ENCODE assay signal across 19 cellular contexts in the genomic region with DNA sequence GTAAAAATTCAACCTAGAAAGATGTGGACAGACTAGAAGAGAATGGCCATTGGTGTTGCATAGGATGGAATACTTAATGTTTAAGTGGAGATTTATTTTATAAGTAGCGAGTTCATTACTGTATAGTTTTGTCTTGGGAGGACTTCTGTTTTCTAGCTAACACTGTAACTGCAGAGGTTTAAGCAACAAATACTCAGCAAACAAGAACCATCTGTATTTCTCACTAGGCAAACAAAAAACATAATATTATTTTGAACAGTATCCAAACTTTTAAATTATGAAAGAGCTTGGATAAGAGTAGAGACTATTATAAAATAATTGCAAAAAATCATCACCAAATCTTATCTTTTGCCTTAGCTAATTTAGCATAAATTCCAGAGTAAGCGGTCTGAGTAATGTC.
DNase-seq lines count a peak whose midpoint lies in the region; ATAC-seq, FAIRE-seq and TF ChIP-seq lines count a peak whose summit lies in the region.
"Had no signal": no experiment of that assay in that cellular context is flagged by ENCODE, and none has a peak within 500 bp of the region (broad histone marks: within the 10 kb centered on the region; RNA-seq: fewer than 3 reads in every experiment).

No MANE protein-coding gene starts in this region.

- TF ChIP-seq CTCF in OCI-LY3 (IDR thresholded peaks at IDR 0.05; ENCODE audit: low read depth, low read length) (no peak), omental fat pad (IDR thresholded peaks at IDR 0.05) (no peak), coronary artery (IDR thresholded peaks at IDR 0.05) (no peak)

- H3K79me2 ChIP-seq in OCI-LY3 (ENCODE audit: low read length): no peaks in the 10 kb centered on the region

- H3K4me1 ChIP-seq in OCI-LY3 (ENCODE audit: low read length): peaks cover 36% of the 10 kb centered on the region
- H3K4me1 ChIP-seq: BLaER1 treated with 17β-estradiol and CSF1 and Interleukin-3, amounts not matched to agents 10 nM and 100 nM had no signal

- H3K4me2 ChIP-seq in OCI-LY3 (ENCODE audit: low read length): peak overlapping the region; percentile 57
- H3K4me2 ChIP-seq: BLaER1 treated with 17β-estradiol and CSF1 and Interleukin-3, amounts not matched to agents 10 nM and 100 nM had no signal

- no peaks in the 10 kb centered on the region for H3K27me3 ChIP-seq in OCI-LY3 (ENCODE audit: low read depth, low read length)
- H3K27me3 ChIP-seq: BLaER1 treated with 17β-estradiol and CSF1 and Interleukin-3, amounts not matched to agents 10 nM and 100 nM had no signal

- H3K4me3 ChIP-seq in OCI-LY3 (ENCODE audit: low read length) (peak overlapping the region; percentile 27), coronary artery (no peak overlapping the region)
- H3K4me3 ChIP-seq: BLaER1 treated with 17β-estradiol and CSF1 and Interleukin-3, amounts not matched to agents 10 nM and 100 nM; GM12878 had no signal

- FAIRE-seq in endometrium (lab: Jason Lieb, UNC): peak; percentile 83
- FAIRE-seq: GM12878, HepG2, HTR-8/SVneo had no signal

- H3K36me3 ChIP-seq in OCI-LY3 (replicated peaks; ENCODE audit: low read depth, low read length): no peaks in the 10 kb centered on the region
- H3K36me3 ChIP-seq: BLaER1 treated with 17β-estradiol and CSF1 and Interleukin-3, amounts not matched to agents 10 nM and 100 nM had no signal

- ATAC-seq in Right ventricle myocardium inferior (peak; percentile 31), omental fat pad (ENCODE audit: low FRiP score) (peak; percentile 54), HG02840 (IDR thresholded peaks at IDR 0.05; ENCODE audit: low FRiP score, unreplicated experiment) (no peak)
- ATAC-seq: HepG2 had no signal

- DNase-seq in Right ventricle myocardium inferior (ENCODE audit: missing footprints): no peak
- no peak for DNase-seq in cardiac septum (ENCODE audit: low spot score)
- no peak for DNase-seq in omental fat pad (ENCODE audit: low spot score)
- no peak for DNase-seq in coronary artery (ENCODE audit: low spot score)
- DNase-seq in NCI-H748 treated with DMSO at 0.1 percent for 48 hours (lab: John Stamatoyannopoulos, UW): no peak
- DNase-seq: ACHN; Calu3; CD4-positive, alpha-beta T cell; DMS79; GOT3; H9 had no signal

- H2AFZ ChIP-seq in OCI-LY3 (ENCODE audit: low read depth, low read length): no peak overlapping the region

- no peak overlapping the region for H3K9ac ChIP-seq in OCI-LY3 (ENCODE audit: low read length)
- H3K9ac ChIP-seq: BLaER1 treated with 17β-estradiol and CSF1 and Interleukin-3, amounts not matched to agents 10 nM and 100 nM had no signal

- H3K9me3 ChIP-seq in OCI-LY3 (ENCODE audit: insufficient read depth, low read length): no peaks in the 10 kb centered on the region
- H3K9me3 ChIP-seq: BLaER1 treated with 17β-estradiol and CSF1 and Interleukin-3, amounts not matched to agents 10 nM and 100 nM had no signal

- H3K27ac ChIP-seq in OCI-LY3 (ENCODE audit: low read length) (peak overlapping the region; percentile 14), coronary artery (no peak overlapping the region)
- H3K27ac ChIP-seq: 22Rv1; BLaER1 treated with 17β-estradiol and CSF1 and Interleukin-3, amounts not matched to agents 10 nM and 100 nM had no signal

- intact Hi-C loops in Right ventricle myocardium inferior (cut with DNase I) (no loop called here), cardiac septum (cut with DNase I) (no loop called here)

- H4K20me1 ChIP-seq in OCI-LY3 (ENCODE audit: insufficient read depth, low read length): no peaks in the 10 kb centered on the region
- H4K20me1 ChIP-seq: BLaER1 treated with 17β-estradiol and CSF1 and Interleukin-3, amounts not matched to agents 10 nM and 100 nM had no signal
